22 cellular contexts compared by ENCODE assay signal in genomic region chr19:48669903-48670668, GRCh38. TPM values are rescaled to one million over a fixed set of nuclear protein-coding genes. Genes with fewer than 3 reads are reported as not detected.
A peak's percentile ranks its signal among the peaks of the same experiment; 100 is the strongest.
DNase-seq lines count a peak whose midpoint lies in the region; ATAC-seq and TF ChIP-seq lines count a peak whose summit lies in the region.
"Had no signal": no experiment of that assay in that cellular context is flagged by ENCODE, and none has a peak within 500 bp of the region (broad histone marks: within the 10 kb centered on the region; RNA-seq: fewer than 3 reads in every experiment).

No MANE protein-coding gene starts in this region.

- CTCF ChIA-PET in Calu3 (lab: Charles Lee) (no interaction called here), T-cell (lab: Charles Lee) (no interaction called here)
- CTCF ChIA-PET in activated CD4-positive, alpha-beta memory T cell treated with anti-CD3 and anti-CD28 coated beads for 36 hours (lab: Charles Lee), result no interaction called here

- DNase-seq in Calu3, result no peak
- no peak for DNase-seq in activated CD4-positive, alpha-beta memory T cell treated with anti-CD3 and anti-CD28 coated beads for 36 hours
- no peak for DNase-seq in immature natural killer cell
- DNase-seq in KBM-7, result no peak
- no peak for DNase-seq in T-cell
- DNase-seq: activated effector memory CD4-positive, alpha-beta T cell treated with anti-CD3 and anti-CD28 coated beads, Interleukin-2, amount 50 U/mL, for 16 hours; DMS 273 treated with DMSO at 0.1 percent for 48 hours; GOT3; lower lobe of right lung; NCI-H1417; NCI-H2081 treated with DMSO at 0.1 percent for 48 hours; NCI-H510A; NK-92 treated with Interleukin-12 subunit alpha and Interleukin-12 subunit beta, amount 100 ng/mL, for 24 hours; SHP77 treated with DMSO at 0.1 percent for 48 hours had no signal

- H3K9me3 Mint-ChIP-seq in Calu3 (ENCODE audit: low read depth, unreplicated experiment) (peaks cover 6% of the 10 kb centered on the region), immature natural killer cell (peaks cover 0 to 4% (median 0%) of the 10 kb centered on the region in 6 donors), T-cell (peaks cover 0 to 4% (median 0%) of the 10 kb centered on the region in 3 donors)
- H3K9me3 Mint-ChIP-seq in activated CD4-positive, alpha-beta memory T cell treated with anti-CD3 and anti-CD28 coated beads for 36 hours, result peaks cover 4% of the 10 kb centered on the region
- H3K9me3 Mint-ChIP-seq: IgD-negative memory B cell had no signal

- H3K4me3 Mint-ChIP-seq in Calu3 (ENCODE audit: low read depth, unreplicated experiment) (no peak overlapping the region), immature natural killer cell (peak overlapping the region in 1 of 5 donors; percentile 9), T-cell (no peak overlapping the region)
- no peak overlapping the region for H3K4me3 Mint-ChIP-seq in activated CD4-positive, alpha-beta memory T cell treated with anti-CD3 and anti-CD28 coated beads for 36 hours

- H3K4me1 Mint-ChIP-seq in Calu3 (ENCODE audit: low read depth, unreplicated experiment), result no peaks in the 10 kb centered on the region
- peaks cover 3% of the 10 kb centered on the region for H3K4me1 Mint-ChIP-seq in activated CD4-positive, alpha-beta memory T cell treated with anti-CD3 and anti-CD28 coated beads for 36 hours (ENCODE audit: low read depth)
- peaks cover 6 to 10% of the 10 kb centered on the region in 2 donors for H3K4me1 Mint-ChIP-seq in immature natural killer cell
- peaks cover 0 to 2% (median 1%) of the 10 kb centered on the region in 3 donors for H3K4me1 Mint-ChIP-seq in T-cell

- H3K27ac Mint-ChIP-seq in Calu3 (ENCODE audit: unreplicated experiment) (peak overlapping the region; percentile 31), immature natural killer cell (peak overlapping the region in 4 of 6 donors; percentile 5 to 67 (median 54)), T-cell (no peak overlapping the region)
- H3K27ac Mint-ChIP-seq in activated CD4-positive, alpha-beta memory T cell treated with anti-CD3 and anti-CD28 coated beads for 36 hours, result peak overlapping the region; percentile 21

- BruUV-seq in Calu3 (replicated peaks; lab: Mats Ljungman, UMichigan), result no TSS peak

- H3K27me3 Mint-ChIP-seq in Calu3 (ENCODE audit: unreplicated experiment) (no peaks in the 10 kb centered on the region), immature natural killer cell (ENCODE audit: low read depth in 3 of 3) (peaks cover 3 to 16% (median 6%) of the 10 kb centered on the region in 3 donors), T-cell (no peaks in the 10 kb centered on the region)
- H3K27me3 Mint-ChIP-seq in activated CD4-positive, alpha-beta memory T cell treated with anti-CD3 and anti-CD28 coated beads for 36 hours, result no peaks in the 10 kb centered on the region
- H3K27me3 Mint-ChIP-seq: IgD-negative memory B cell had no signal

- H3K36me3 Mint-ChIP-seq in Calu3 (ENCODE audit: insufficient read depth, unreplicated experiment) (peaks cover under 1% of the 10 kb centered on the region), immature natural killer cell (no peaks in the 10 kb centered on the region), T-cell (no peaks in the 10 kb centered on the region)
- no peaks in the 10 kb centered on the region for H3K36me3 Mint-ChIP-seq in activated CD4-positive, alpha-beta memory T cell treated with anti-CD3 and anti-CD28 coated beads for 36 hours
- H3K36me3 Mint-ChIP-seq: IgD-negative memory B cell had no signal

- in situ Hi-C loops in KBM-7 (cut with MboI; ENCODE audit: low pct_unique_long_range_greater_than_20kb, low sequenced_read_pairs), result no loop called here

- POLR2A ChIA-PET in activated CD4-positive, alpha-beta memory T cell treated with anti-CD3 and anti-CD28 coated beads for 36 hours (lab: Charles Lee), result no interaction called here
- POLR2A ChIA-PET in T-cell (lab: Charles Lee), result interaction anchor here in 1 of 2 donors (0.7 kb wide), 1 partner anchor 13 kb away, joined by 3 read pairs; no protein-coding TSS in a partner anchor

- ATAC-seq in T-cell (replicated peaks in 1 of 4), result no peak
- ATAC-seq: lower lobe of right lung had no signal

- intact Hi-C loops in Calu3 (cut with micrococcal nuclease; ENCODE audit: unreplicated experiment), result no loop called here
- intact Hi-C loops in activated CD4-positive, alpha-beta memory T cell treated with anti-CD3 and anti-CD28 coated beads for 36 hours (cut with micrococcal nuclease), result no loop called here

- no peak for TF ChIP-seq CTCF in Calu3 (IDR thresholded peaks at IDR 0.05; ENCODE audit: unreplicated experiment)

RNA-seq across cellular contexts. Expression of gene NTN5, which starts 2.7 kb away (rescaled TPM):
- total RNA-seq in Calu3 (2022) (0.57 and 0.66 TPM in 2 replicates), T-cell (1 to 10 TPM; 2.2 to 4.2 (median 3.5) TPM)
- total RNA-seq in activated CD4-positive, alpha-beta memory T cell treated with anti-CD3 and anti-CD28 coated beads for 36 hours, result under 1 TPM; 0.70 to 0.74 TPM
- under 1 TPM in 1 of 3 donors, not detected in 2; 0.46 TPM for polyA plus RNA-seq in immature natural killer cell
- total RNA-seq: kidney epithelial cell, temporal lobe had no signal

RNA-seq across cellular contexts. Expression of gene CA11, which starts 24.1 kb away (rescaled TPM):
- total RNA-seq in Calu3 (2022) (2.1 and 5.1 TPM in 2 replicates), T-cell (10 to 100 TPM in 4 of 5 donors, 1 to 10 TPM in 1; 8.0 to 18.5 (median 11.0) TPM)
- 10 to 100 TPM; 12.7 to 15.9 TPM for total RNA-seq in activated CD4-positive, alpha-beta memory T cell treated with anti-CD3 and anti-CD28 coated beads for 36 hours
- polyA plus RNA-seq in immature natural killer cell, result 10 to 100 TPM in 1 of 3 donors, 1 to 10 TPM in 2; 1.8 to 16.4 (median 3.6) TPM

RNA-seq across cellular contexts. Expression of gene FUT2, which starts 25.7 kb away (rescaled TPM):
- total RNA-seq in Calu3 (2022) (8.7 and 10.4 TPM in 2 replicates), T-cell (under 1 TPM in 1 of 5 donors, not detected in 4; 0.16 TPM)
- not detected for total RNA-seq in activated CD4-positive, alpha-beta memory T cell treated with anti-CD3 and anti-CD28 coated beads for 36 hours
- under 1 TPM in 1 of 3 donors, not detected in 2; 0.21 TPM for polyA plus RNA-seq in immature natural killer cell
- total RNA-seq: G401, M059J, pulmonary artery endothelial cell, skeletal muscle tissue had no signal
- polyA plus RNA-seq: fibroblast of lung, IgD-negative memory B cell had no signal

RNA-seq across cellular contexts. Expression of gene DBP, which starts 32.9 kb away (rescaled TPM):
- total RNA-seq in Calu3 (2022), result 4.3 and 4.9 TPM in 2 replicates
- total RNA-seq in activated CD4-positive, alpha-beta memory T cell treated with anti-CD3 and anti-CD28 coated beads for 36 hours, result 10 to 100 TPM in 1 of 2 experiments, 1 to 10 TPM in 1; 8.3 to 10.4 TPM
- polyA plus RNA-seq in immature natural killer cell, result 10 to 100 TPM; 23.6 to 65.1 (median 26.3) TPM
- total RNA-seq in T-cell, result 10 to 100 TPM; 24.5 to 57.2 (median 56.0) TPM

RNA-seq across cellular contexts. Expression of gene MAMSTR, which starts 49.4 kb away (rescaled TPM):
- total RNA-seq in Calu3 (2022), result 1.7 TPM in 2 replicates
- under 1 TPM; 0.76 to 0.85 TPM for total RNA-seq in activated CD4-positive, alpha-beta memory T cell treated with anti-CD3 and anti-CD28 coated beads for 36 hours
- polyA plus RNA-seq in immature natural killer cell, result 1 to 10 TPM in 1 of 3 donors, under 1 TPM in 1, not detected in 1; 0.17 to 1.1 TPM
- 1 to 10 TPM in 4 of 5 donors, under 1 TPM in 1; 0.56 to 2.4 (median 1.6) TPM for total RNA-seq in T-cell

Comparison
In these comparisons a context has a peak if more than half of its experiments do, and no peak if none do; other contexts are left out.
1. H3K27ac Mint-ChIP-seq: peak in Calu3 (single experiment), activated CD4-positive, alpha-beta memory T cell treated with anti-CD3 and anti-CD28 coated beads for 36 hours (single experiment) and immature natural killer cell (4 of 6); none in T-cell (0 of 2).